26 cellular contexts compared by ENCODE assay signal in genomic region chr12:32970465-32971110, GRCh38.
DNase-seq lines count a peak whose midpoint lies in the region; ATAC-seq, FAIRE-seq and TF ChIP-seq lines count a peak whose summit lies in the region.
"Had no signal": no experiment of that assay in that cellular context is flagged by ENCODE, and none has a peak within 500 bp of the region (broad histone marks: within the 10 kb centered on the region; RNA-seq: fewer than 3 reads in every experiment).

No MANE protein-coding gene starts in this region.

- no peak for TF ChIP-seq EP300 in SK-N-SH (IDR thresholded peaks at IDR 0.05; ENCODE audit: borderline replicate concordance in 1 of 2, low read depth in 1 of 2, low read length in 1 of 2)

- H3K27me3 Mint-ChIP-seq in type B pancreatic cell, result no peaks in the 10 kb centered on the region
- H3K27me3 Mint-ChIP-seq: CD4-positive, alpha-beta T cell; CD8-positive, alpha-beta memory T cell had no signal

- H3K36me3 ChIP-seq in PC-3 (ENCODE audit: low read depth, low read length) (no peaks in the 10 kb centered on the region), bronchial epithelial cell (ENCODE audit: control insufficient read depth, insufficient read depth, low read length) (no peaks in the 10 kb centered on the region), SK-N-SH (replicated peaks in 1 of 2; ENCODE audit: control insufficient read depth in 1 of 2, insufficient read depth in 2 of 2, low read length in 1 of 2) (no peaks in the 10 kb centered on the region), body of pancreas (replicated peaks in 1 of 2; ENCODE audit: insufficient read depth in 1 of 2, low read depth in 2 of 2) (no peaks in the 10 kb centered on the region)
- H3K36me3 ChIP-seq: BE2C; BLaER1 treated with 17β-estradiol and CSF1 and Interleukin-3, amounts not matched to agents 10 nM and 100 nM; HAP-1 had no signal

- TF ChIP-seq CTCF in PC-3 (conservative IDR thresholded peaks at IDR 0.05; ENCODE audit: low read depth, low read length) (no peak), bronchial epithelial cell (IDR thresholded peaks at IDR 0.05; ENCODE audit: insufficient read depth, low read length, severe bottlenecking) (no peak), foreskin keratinocyte (conservative IDR thresholded peaks at IDR 0.05) (no peak), type B pancreatic cell (conservative IDR thresholded peaks at IDR 0.05) (no peak), SK-N-SH (IDR thresholded peaks at IDR 0.05) (no peak), body of pancreas (IDR thresholded peaks at IDR 0.05) (no peak)

- H3K27ac Mint-ChIP-seq in type B pancreatic cell, result no peak overlapping the region
- H3K27ac Mint-ChIP-seq: CD14-positive monocyte; CD4-positive, alpha-beta T cell; CD8-positive, alpha-beta memory T cell; HFFc6 had no signal

- TF ChIP-seq RAD21 in SK-N-SH (IDR thresholded peaks at IDR 0.05; ENCODE audit: low read length), result no peak

- peak overlapping the region; percentile 72 for H3K4me2 ChIP-seq in PC-3 (ENCODE audit: low read length)
- H3K4me2 ChIP-seq in SK-N-SH, result no peak overlapping the region
- H3K4me2 ChIP-seq: A549; BLaER1 treated with 17β-estradiol and CSF1 and Interleukin-3, amounts not matched to agents 10 nM and 100 nM had no signal

- H3F3A ChIP-seq in PC-3 (ENCODE audit: low read length, unreplicated experiment) (no peaks in the 10 kb centered on the region), SK-N-SH (replicated peaks; ENCODE audit: insufficient read depth) (no peaks in the 10 kb centered on the region)

- H3K79me2 ChIP-seq in PC-3 (ENCODE audit: low read length) (no peaks in the 10 kb centered on the region), SK-N-SH (ENCODE audit: insufficient read depth) (no peaks in the 10 kb centered on the region)

- peak overlapping the region; percentile 63; the same call in 1 of the 2 replicates for H2AFZ ChIP-seq in PC-3 (ENCODE audit: low read length)
- H2AFZ ChIP-seq in SK-N-SH (ENCODE audit: low read depth), result no peak overlapping the region

- 10% methylated on average over 6 of the region's 6 CpGs for WGBS in SK-N-SH (ENCODE audit: low lambda C conversion rate)
- 52 to 57% methylated on average over 6 of the region's 6 CpGs for WGBS in body of pancreas, 2 donors

- H3K9ac ChIP-seq in PC-3 (ENCODE audit: low read length), result 0 out of 2 replicates have a peak overlapping the region, but pooled peaks have one; percentile 22
- no peak overlapping the region for H3K9ac ChIP-seq in SK-N-SH
- H3K9ac ChIP-seq: BLaER1 treated with 17β-estradiol and CSF1 and Interleukin-3, amounts not matched to agents 10 nM and 100 nM had no signal

- H3K4me1 Mint-ChIP-seq in type B pancreatic cell (ENCODE audit: unreplicated experiment), result no peaks in the 10 kb centered on the region
- H3K4me1 Mint-ChIP-seq: CD14-positive monocyte; CD8-positive, alpha-beta memory T cell had no signal

- POLR2A ChIA-PET in PC-3 (lab: Charles Lee; ENCODE audit: unreplicated experiment), result interaction anchor here (0.7 kb wide), 1 partner anchor 941 kb away, joined by 5 read pairs; no protein-coding TSS in a partner anchor
- POLR2A ChIA-PET in SK-N-SH (lab: Yijun Ruan, JAX), result no interaction called here

- no TSS peak for BruUV-seq in PC-3 (replicated peaks; lab: Mats Ljungman, UMichigan)

- ATAC-seq in PC-3 (peak; percentile 85), foreskin keratinocyte (peak; percentile 96), body of pancreas (no peak)
- ATAC-seq: A549, GM12878 had no signal

- H4K20me1 ChIP-seq in PC-3 (ENCODE audit: low read length) (no peaks in the 10 kb centered on the region), SK-N-SH (ENCODE audit: insufficient read depth) (no peaks in the 10 kb centered on the region)
- H4K20me1 ChIP-seq: BLaER1 treated with 17β-estradiol and CSF1 and Interleukin-3, amounts not matched to agents 10 nM and 100 nM had no signal

- CTCF ChIA-PET in PC-3 (lab: Charles Lee) (no interaction called here), SK-N-SH (lab: Yijun Ruan, JAX) (interaction anchor here (1.0 to 1.9 kb wide), 2 partner anchors 8 to 215 kb away, joined by 3 to 6 read pairs; partner anchors contain the start of gene YARS2)

- H3K36me3 Mint-ChIP-seq in type B pancreatic cell, result no peaks in the 10 kb centered on the region
- H3K36me3 Mint-ChIP-seq: CD14-positive monocyte; CD8-positive, alpha-beta memory T cell had no signal

- no peaks in the 10 kb centered on the region for H3K9me3 Mint-ChIP-seq in type B pancreatic cell
- H3K9me3 Mint-ChIP-seq: CD14-positive monocyte; CD4-positive, alpha-beta T cell; CD8-positive, alpha-beta memory T cell had no signal

- H3K4me3 Mint-ChIP-seq in type B pancreatic cell, result no peak overlapping the region
- H3K4me3 Mint-ChIP-seq: CD14-positive monocyte; CD4-positive, alpha-beta T cell; CD8-positive, alpha-beta memory T cell; HFFc6 had no signal

- DNase-seq in PC-3, result peak; percentile 63
- peak; percentile 65 for DNase-seq in bronchial epithelial cell (ENCODE audit: low read depth)
- peak in 1 of 2 donors; percentile 46 for DNase-seq in foreskin keratinocyte
- DNase-seq in type B pancreatic cell (ENCODE audit: extremely low spot score, unreplicated experiment), result no peak
- DNase-seq in SK-N-SH, result no peak
- no peak for DNase-seq in body of pancreas
- DNase-seq: 8988T; ACHN; AML-193; BE2C; CD4-positive, alpha-beta T cell; CD8-positive, alpha-beta memory T cell; DMS 273 treated with DMSO at 0.1 percent for 48 hours; DMS79; EL; GDM1; GOT3; HFFc6 had no signal

- H3K9me3 ChIP-seq in PC-3 (ENCODE audit: low read length) (no peaks in the 10 kb centered on the region), SK-N-SH (no peaks in the 10 kb centered on the region), body of pancreas (no peaks in the 10 kb centered on the region)
- H3K9me3 ChIP-seq: A549; BE2C; BLaER1 treated with 17β-estradiol and CSF1 and Interleukin-3, amounts not matched to agents 10 nM and 100 nM; HAP-1 had no signal

- H3K27me3 ChIP-seq in PC-3 (ENCODE audit: low read length), result no peaks in the 10 kb centered on the region
- H3K27me3 ChIP-seq in bronchial epithelial cell (ENCODE audit: control insufficient read depth, insufficient read depth, low read length), result no peaks in the 10 kb centered on the region
- H3K27me3 ChIP-seq in foreskin keratinocyte, result no peaks in the 10 kb centered on the region
- no peaks in the 10 kb centered on the region for H3K27me3 ChIP-seq in SK-N-SH (ENCODE audit: insufficient read depth)
- H3K27me3 ChIP-seq in body of pancreas, result no peaks in the 10 kb centered on the region
- H3K27me3 ChIP-seq: BE2C; BLaER1 treated with 17β-estradiol and CSF1 and Interleukin-3, amounts not matched to agents 10 nM and 100 nM had no signal

- intact Hi-C loops in PC-3 (cut with micrococcal nuclease), result no loop called here
- intact Hi-C loops in body of pancreas (cut with DNase I), result no loop called here

- no peak for TF ChIP-seq POLR2A in body of pancreas (IDR thresholded peaks at IDR 0.05)

- H3K4me1 ChIP-seq in PC-3 (ENCODE audit: insufficient read depth, low read length), result peaks cover 15% of the 10 kb centered on the region
- peaks cover 12% of the 10 kb centered on the region for H3K4me1 ChIP-seq in foreskin keratinocyte
- no peaks in the 10 kb centered on the region for H3K4me1 ChIP-seq in SK-N-SH (ENCODE audit: control insufficient read depth in 1 of 2, insufficient read depth in 2 of 2, low read depth in 1 of 2, low read length in 1 of 2)
- H3K4me1 ChIP-seq in body of pancreas, result no peaks in the 10 kb centered on the region
- H3K4me1 ChIP-seq: A549, BE2C, HAP-1 had no signal

- H3K4me3 ChIP-seq in PC-3 (ENCODE audit: low read length) (peak overlapping the region; percentile 18; the same call in 1 of the 2 replicates), bronchial epithelial cell (ENCODE audit: low read depth, low read length) (no peak overlapping the region), SK-N-SH (ENCODE audit: low read depth in 2 of 2, low read length in 1 of 2) (no peak overlapping the region), body of pancreas (no peak overlapping the region)
- H3K4me3 ChIP-seq: A549; BLaER1 treated with 17β-estradiol and CSF1 and Interleukin-3, amounts not matched to agents 10 nM and 100 nM; GM12878; HAP-1 had no signal

- peak overlapping the region; percentile 64 for H3K27ac ChIP-seq in PC-3 (ENCODE audit: low read length)
- H3K27ac ChIP-seq in foreskin keratinocyte, result peak overlapping the region; percentile 11
- H3K27ac ChIP-seq in SK-N-SH (ENCODE audit: low read depth in 2 of 2, low read length in 1 of 2), result no peak overlapping the region
- no peak overlapping the region for H3K27ac ChIP-seq in body of pancreas
- H3K27ac ChIP-seq: A549; BLaER1 treated with 17β-estradiol and CSF1 and Interleukin-3, amounts not matched to agents 10 nM and 100 nM had no signal

- H3K9me2 ChIP-seq in PC-3 (replicated peaks; ENCODE audit: low read length) (no peaks in the 10 kb centered on the region), SK-N-SH (no peaks in the 10 kb centered on the region)

- FAIRE-seq in bronchial epithelial cell (lab: Jason Lieb, UNC), result no peak
- FAIRE-seq: A549, D721Med, GM12878, GM19239, H54 had no signal

TF ChIP-seq in SK-N-SH, 30 proteins besides CTCF, POLR2A, EP300 and RAD21:
- TF ChIP-seq FOSL2 (IDR thresholded peaks at IDR 0.05; ENCODE audit: borderline replicate concordance, low read depth), result no peak
- no peak for TF ChIP-seq FOXM1 (IDR thresholded peaks at IDR 0.05; ENCODE audit: low read depth)
- no peak for TF ChIP-seq MXI1 (IDR thresholded peaks at IDR 0.05; ENCODE audit: low read depth, low read length)
- TF ChIP-seq GATA2 (CRISPR knock-in tag; IDR thresholded peaks at IDR 0.05), result no peak
- TF ChIP-seq MEF2A (IDR thresholded peaks at IDR 0.05; ENCODE audit: borderline replicate concordance, low read depth), result no peak
TF ChIP-seq in SK-N-SH: peak in this region for 0.

Comparison
In these comparisons a context has a peak if more than half of its experiments do, and no peak if none do; other contexts are left out.
1. DNase-seq: peak in PC-3 (single experiment) and bronchial epithelial cell (single experiment); none in type B pancreatic cell (single experiment), SK-N-SH (single experiment) and body of pancreas (0 of 4).
2. H3K27ac ChIP-seq: peak in PC-3 (single experiment) and foreskin keratinocyte (single experiment); none in SK-N-SH (0 of 2) and body of pancreas (0 of 4).